8 cellular contexts compared by ENCODE assay signal in genomic region chr5:91280942-91281269, GRCh38.
DNase-seq lines count a peak whose midpoint lies in the region; ATAC-seq and TF ChIP-seq lines count a peak whose summit lies in the region.

No MANE protein-coding gene starts in this region.

- H3K9me3 Mint-ChIP-seq in stimulated activated memory B cell treated with anti-CD40 and anti-IgM and Interleukin-4, amounts not matched to agents 10 μg/mL and 1 μg/mL and 100 μg/mL, for 72 hours: peaks cover 7% of the 10 kb centered on the region

- H3K27me3 Mint-ChIP-seq in stimulated activated memory B cell treated with anti-CD40 and anti-IgM and Interleukin-4, amounts not matched to agents 10 μg/mL and 1 μg/mL and 100 μg/mL, for 72 hours: peaks cover 5% of the 10 kb centered on the region

- H3K36me3 ChIP-seq in A673 (ENCODE audit: insufficient read depth, low read length, poor library complexity, severe bottlenecking): no peaks in the 10 kb centered on the region
- H3K36me3 ChIP-seq in SK-N-MC (ENCODE audit: insufficient read depth, low read length): no peaks in the 10 kb centered on the region

- peaks cover 22% of the 10 kb centered on the region for H3K4me1 ChIP-seq in A673 (ENCODE audit: insufficient read depth, low read length, poor library complexity, severe bottlenecking)

- DNase-seq in A673 (ENCODE audit: low spot score) (no peak), SK-N-MC (ENCODE audit: low read depth, low spot score) (no peak), foreskin fibroblast (no peak), NCI-H2196 treated with DMSO at 0.1 percent for 48 hours (lab: John Stamatoyannopoulos, UW; ENCODE audit: unreplicated experiment) (no peak), cerebellar cortex (ENCODE audit: low spot score) (no peak)

- BruUV-seq in A673 (replicated peaks; lab: Mats Ljungman, UMichigan): TSS peak; percentile 93

- H3K27ac ChIP-seq in A673 (ENCODE audit: low read depth, low read length, poor library complexity, severe bottlenecking) (peak overlapping the region; percentile 87), SK-N-MC (0 out of 2 replicates have a peak overlapping the region, but pooled peaks have one; percentile 4)

- TF ChIP-seq CTCF in A673 (conservative IDR thresholded peaks at IDR 0.05; ENCODE audit: low read depth, low read length) (no peak), foreskin fibroblast (IDR thresholded peaks at IDR 0.05; ENCODE audit: low read depth, low read length) (no peak)

- peak overlapping the region; percentile 76 for H3K27ac Mint-ChIP-seq in stimulated activated memory B cell treated with anti-CD40 and anti-IgM and Interleukin-4, amounts not matched to agents 10 μg/mL and 1 μg/mL and 100 μg/mL, for 72 hours

- H3K4me3 ChIP-seq in A673 (ENCODE audit: low read depth, low read length, poor library complexity, severe bottlenecking): peak overlapping the region; percentile 50
- H3K4me3 ChIP-seq in SK-N-MC: peak overlapping the region; percentile 80
- H3K4me3 ChIP-seq in foreskin fibroblast (ENCODE audit: low read depth in 1 of 2, low read length in 2 of 2): peak overlapping the region; percentile 30 to 58

- intact Hi-C loops in A673 (cut with micrococcal nuclease; ENCODE audit: unreplicated experiment): loop anchor here (2.0 to 10.0 kb wide), 2 partner anchors 100 to 176 kb away; no protein-coding TSS in a partner anchor

- CTCF ChIA-PET in A673 (lab: Charles Lee): no interaction called here

- H3K27me3 ChIP-seq in A673 (replicated peaks; ENCODE audit: insufficient read depth, low read depth, low read length, poor library complexity): no peaks in the 10 kb centered on the region

- peak overlapping the region; percentile 77 for H3K4me3 Mint-ChIP-seq in stimulated activated memory B cell treated with anti-CD40 and anti-IgM and Interleukin-4, amounts not matched to agents 10 μg/mL and 1 μg/mL and 100 μg/mL, for 72 hours

- peaks cover 5% of the 10 kb centered on the region for H3K36me3 Mint-ChIP-seq in stimulated activated memory B cell treated with anti-CD40 and anti-IgM and Interleukin-4, amounts not matched to agents 10 μg/mL and 1 μg/mL and 100 μg/mL, for 72 hours

- H3K9me3 ChIP-seq in A673 (ENCODE audit: low read depth, low read length, poor library complexity, severe bottlenecking): no peaks in the 10 kb centered on the region
- no peaks in the 10 kb centered on the region for H3K9me3 ChIP-seq in SK-N-MC (ENCODE audit: low read depth, low read length)

- H3K4me1 Mint-ChIP-seq in stimulated activated memory B cell treated with anti-CD40 and anti-IgM and Interleukin-4, amounts not matched to agents 10 μg/mL and 1 μg/mL and 100 μg/mL, for 72 hours: peaks cover 25% of the 10 kb centered on the region

- POLR2A ChIA-PET in A673 (lab: Charles Lee; ENCODE audit: low non-redundant PET): no interaction called here

- ATAC-seq in GM19397 (IDR thresholded peaks at IDR 0.05; ENCODE audit: unreplicated experiment): peak; percentile 3
- ATAC-seq in stimulated activated memory B cell treated with anti-CD40 and anti-IgM and Interleukin-4, amounts not matched to agents 10 μg/mL and 1 μg/mL and 100 μg/mL, for 72 hours: no peak
- ATAC-seq in HG02973 (IDR thresholded peaks at IDR 0.05; ENCODE audit: unreplicated experiment): no peak

- peak overlapping the region; percentile 25 for H3K9ac ChIP-seq in SK-N-MC (ENCODE audit: insufficient read length)
